12 cellular contexts compared by ENCODE assay signal in the genomic region with DNA sequence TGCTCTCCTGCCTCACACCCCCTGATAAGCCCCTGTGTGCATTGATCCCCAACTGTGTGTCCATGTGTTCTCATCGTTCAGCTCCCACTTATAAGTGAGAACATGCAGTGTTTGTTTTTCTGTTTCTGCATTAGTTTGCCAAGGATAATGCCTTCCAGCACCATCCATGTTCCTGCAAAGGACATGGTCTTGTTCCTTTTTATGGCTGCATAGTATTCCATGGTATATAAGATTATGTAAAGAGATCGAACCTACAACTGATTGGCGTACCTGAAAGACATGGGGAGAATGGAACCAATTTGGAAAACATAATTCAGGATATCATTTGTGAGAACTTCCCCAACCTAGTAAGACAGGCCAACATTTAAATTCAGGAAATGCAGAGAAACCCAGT. TPM values are rescaled to one million over a fixed set of nuclear protein-coding genes. Genes with fewer than 3 reads are reported as not detected.
DNase-seq lines count a peak whose midpoint lies in the region; ATAC-seq, FAIRE-seq and TF ChIP-seq lines count a peak whose summit lies in the region.
"Had no signal": no experiment of that assay in that cellular context is flagged by ENCODE, and none has a peak within 500 bp of the region (broad histone marks: within the 10 kb centered on the region; RNA-seq: fewer than 3 reads in every experiment).

No MANE protein-coding gene starts in this region.

- H2AFZ ChIP-seq in DND-41 (ENCODE audit: low read depth, low read length), result peak overlapping the region; percentile 56; the same call in 1 of the 2 replicates
- peak overlapping the region; percentile 55 for H2AFZ ChIP-seq in endothelial cell of umbilical vein (ENCODE audit: low read depth, low read length)

- H3K9ac ChIP-seq in DND-41 (ENCODE audit: low read depth, low read length), result peak overlapping the region; percentile 55
- peak overlapping the region; percentile 73 for H3K9ac ChIP-seq in endothelial cell of umbilical vein (replicated peaks; ENCODE audit: extremely low read depth, insufficient read depth, low read length)
- no peak overlapping the region for H3K9ac ChIP-seq in skeletal muscle satellite cell (ENCODE audit: low read depth, low read length)

- intact Hi-C loops in endothelial cell of umbilical vein (cut with micrococcal nuclease) (loop anchor here (1.0 kb wide), 1 partner anchor 32 kb away; the partner anchor contains the start of gene ANKRD33B), CD14-positive monocyte (cut with micrococcal nuclease) (no loop called here)

- dilution Hi-C loops in endothelial cell of umbilical vein (cut with MboI; ENCODE audit: extremely low pct_ligation_motif_present, low sequenced_read_pairs), result no loop called here

- H3K27ac ChIP-seq in DND-41 (ENCODE audit: low read length) (peak overlapping the region; percentile 85), RWPE2 (ENCODE audit: poor library complexity, severe bottlenecking) (peak overlapping the region; percentile 73), endothelial cell of umbilical vein (ENCODE audit: insufficient read depth, low read depth, low read length) (peak overlapping the region; percentile 87)

- POLR2A ChIA-PET in endothelial cell of umbilical vein (lab: Charles Lee), result no interaction called here

- H3K9me3 ChIP-seq in DND-41 (ENCODE audit: insufficient read depth, low read length, severe bottlenecking) (no peaks in the 10 kb centered on the region), RWPE2 (ENCODE audit: severe bottlenecking) (no peaks in the 10 kb centered on the region), endothelial cell of umbilical vein (replicated peaks; ENCODE audit: control insufficient read depth, insufficient read depth, low read length) (no peaks in the 10 kb centered on the region), skeletal muscle satellite cell (replicated peaks; ENCODE audit: low read length) (no peaks in the 10 kb centered on the region)

- H3K4me1 ChIP-seq in DND-41 (ENCODE audit: insufficient read depth, low read length) (peaks cover 81% of the 10 kb centered on the region), RWPE2 (ENCODE audit: insufficient read depth, poor library complexity, severe bottlenecking) (peaks cover 46% of the 10 kb centered on the region), endothelial cell of umbilical vein (ENCODE audit: control insufficient read depth, extremely low read depth, insufficient read depth, low read length) (peaks cover 28% of the 10 kb centered on the region), skeletal muscle satellite cell (ENCODE audit: control insufficient read depth, insufficient read depth, low read length) (peaks cover 39% of the 10 kb centered on the region)

- peaks cover 3% of the 10 kb centered on the region; the same call in 1 of the 2 replicates for H4K20me1 ChIP-seq in DND-41 (ENCODE audit: insufficient read depth, low read length)
- H4K20me1 ChIP-seq in endothelial cell of umbilical vein (replicated peaks; ENCODE audit: control insufficient read depth, extremely low read depth, insufficient read depth, low read length), result no peaks in the 10 kb centered on the region

- TF ChIP-seq CTCF in DND-41 (IDR thresholded peaks at IDR 0.05; ENCODE audit: borderline replicate concordance, extremely low read depth, low read length, poor library complexity, severe bottlenecking) (no peak), RWPE2 (IDR thresholded peaks at IDR 0.05; ENCODE audit: poor library complexity, severe bottlenecking) (no peak), endothelial cell of umbilical vein (IDR thresholded peaks at IDR 0.05; ENCODE audit: extremely low read depth in 1 of 2, insufficient read depth in 1 of 2, low read depth in 1 of 2, low read length in 2 of 2) (no peak), CD14-positive monocyte (IDR thresholded peaks at IDR 0.05) (no peak)

- peak overlapping the region in 2 of 7 donors; percentile 6 to 23 for H3K27ac Mint-ChIP-seq in CD14-positive monocyte

- peak overlapping the region in 1 of 2 donors; percentile 78 for H3K4me3 Mint-ChIP-seq in CD14-positive monocyte

- H3K9me1 ChIP-seq in endothelial cell of umbilical vein (replicated peaks; ENCODE audit: control insufficient read depth, extremely low read depth, insufficient read depth, low read length), result no peaks in the 10 kb centered on the region

- H3K27me3 ChIP-seq in DND-41 (ENCODE audit: insufficient read depth, low read length, poor library complexity) (no peaks in the 10 kb centered on the region), RWPE2 (ENCODE audit: insufficient read depth, poor library complexity, severe bottlenecking) (no peaks in the 10 kb centered on the region), endothelial cell of umbilical vein (ENCODE audit: control insufficient read depth in 2 of 2, insufficient read depth in 2 of 2, low read length in 2 of 2) (no peaks in the 10 kb centered on the region), skeletal muscle satellite cell (ENCODE audit: control insufficient read depth, insufficient read depth, low read length) (no peaks in the 10 kb centered on the region)

- H3K4me3 ChIP-seq in DND-41 (ENCODE audit: low read depth in 1 of 2, low read length in 2 of 2) (peak overlapping the region in 1 of 2 experiments; percentile 49; a peak in 2 of 4 replicates), RWPE2 (ENCODE audit: severe bottlenecking) (no peak overlapping the region), endothelial cell of umbilical vein (replicated peaks in 1 of 3; ENCODE audit: insufficient read depth in 1 of 3, low read depth in 1 of 3, low read length in 3 of 3) (peak overlapping the region in 1 of 3 experiments; percentile 63), skeletal muscle satellite cell (ENCODE audit: low read length) (peak overlapping the region; percentile 46)

- H3K36me3 Mint-ChIP-seq in CD14-positive monocyte, result no peaks in the 10 kb centered on the region

- FAIRE-seq in endothelial cell of umbilical vein (lab: Jason Lieb, UNC), result no peak

- H3K4me1 Mint-ChIP-seq in CD14-positive monocyte, result peaks cover 18% of the 10 kb centered on the region

- peaks cover 2% of the 10 kb centered on the region; the same call in 1 of the 2 replicates for H3K36me3 ChIP-seq in DND-41 (ENCODE audit: insufficient read depth, low read length)
- no peaks in the 10 kb centered on the region for H3K36me3 ChIP-seq in RWPE2 (ENCODE audit: low read depth)
- H3K36me3 ChIP-seq in endothelial cell of umbilical vein (ENCODE audit: control insufficient read depth in 2 of 2, extremely low read depth in 1 of 2, insufficient read depth in 2 of 2, low read length in 2 of 2), result no peaks in the 10 kb centered on the region
- no peaks in the 10 kb centered on the region for H3K36me3 ChIP-seq in skeletal muscle satellite cell (ENCODE audit: insufficient read depth, low read length)

- BruUV-seq in endothelial cell of umbilical vein (replicated peaks; lab: Mats Ljungman, UMichigan), result no TSS peak

- CTCF ChIA-PET in endothelial cell of umbilical vein (lab: Charles Lee), result interaction anchor here (1.7 kb wide), 1 partner anchor 31 kb away, joined by 6 read pairs; no protein-coding TSS in a partner anchor

- no peak for DNase-seq in DND-41
- no peak for DNase-seq in RWPE2 (ENCODE audit: low spot score)
- DNase-seq in endothelial cell of umbilical vein (ENCODE audit: low read depth, low spot score), result no peak
- DNase-seq in SHP77 (lab: John Stamatoyannopoulos, UW), result no peak
- no peak for DNase-seq in CD14-positive monocyte (ENCODE audit: low spot score)
- no peak for DNase-seq in activated CD4-positive, CD25-positive, alpha-beta regulatory T cell treated with anti-CD3 and anti-CD28 coated beads, Interleukin-2, amount 50 U/mL, for 72 hours
- DNase-seq: cerebellar nuclear complex, hippocampal formation, Kasumi-1, substantia nigra had no signal

- peaks cover 0 to 3% (median 0%) of the 10 kb centered on the region in 7 donors for H3K9me3 Mint-ChIP-seq in CD14-positive monocyte

- H3K79me2 ChIP-seq in DND-41 (ENCODE audit: insufficient read depth, low read length) (peaks cover 90% of the 10 kb centered on the region), endothelial cell of umbilical vein (ENCODE audit: control insufficient read depth, insufficient read depth, low read length) (peaks cover 4% of the 10 kb centered on the region)

- H3K4me2 ChIP-seq in DND-41 (ENCODE audit: insufficient read depth, low read length) (peak overlapping the region; percentile 64), endothelial cell of umbilical vein (ENCODE audit: insufficient read depth, low read length) (peak overlapping the region; percentile 92), skeletal muscle satellite cell (ENCODE audit: low read length) (peak overlapping the region; percentile 79)

- ATAC-seq in DND-41 (ENCODE audit: insufficient read depth, low read depth) (no peak), RWPE2 (ENCODE audit: low read depth) (no peak), GM21360 (IDR thresholded peaks at IDR 0.05; ENCODE audit: unreplicated experiment) (no peak)

- TF ChIP-seq POLR2A in endothelial cell of umbilical vein (IDR thresholded peaks at IDR 0.05; ENCODE audit: low read depth, low read length), result no peak

- peaks cover 0 to 2% (median 2%) of the 10 kb centered on the region in 3 donors for H3K27me3 Mint-ChIP-seq in CD14-positive monocyte (ENCODE audit: low read depth in 3 of 3)

TF ChIP-seq in endothelial cell of umbilical vein, 7 proteins besides CTCF, POLR2A, EP300 and RAD21 (continues in another document):
- no peak for TF ChIP-seq MYC (IDR thresholded peaks at IDR 0.05; ENCODE audit: low read depth, low read length)
- no peak for TF ChIP-seq JUN (IDR thresholded peaks at IDR 0.05; ENCODE audit: borderline replicate concordance, insufficient read depth, insufficient read length, low read depth)
- no peak for TF ChIP-seq GATA2 (IDR thresholded peaks at IDR 0.05; ENCODE audit: insufficient read depth, insufficient read length, low read depth, low read length)
- no peak for TF ChIP-seq POLR2AphosphoS5 (IDR thresholded peaks at IDR 0.05; ENCODE audit: insufficient read depth, low read depth, low read length)
- TF ChIP-seq FOS (IDR thresholded peaks at IDR 0.05; ENCODE audit: borderline replicate concordance, insufficient read depth, low read length), result no peak
- no peak for TF ChIP-seq MAX (IDR thresholded peaks at IDR 0.05; ENCODE audit: insufficient read depth, insufficient read length)

RNA-seq across cellular contexts. Expression of gene ANKRD33B, which starts 32.4 kb away (rescaled TPM):
- 4.4 and 5.4 TPM in 2 replicates for total RNA-seq in endothelial cell of umbilical vein
- polyA plus RNA-seq in endothelial cell of umbilical vein (2.0 and 2.4 TPM in 2 replicates), CD14-positive monocyte (not detected)
- 1.8 and 2.0 TPM in 2 replicates for polyA plus RNA-seq in endothelial cell of umbilical vein (2011; cell fraction: cytosol; rRNA removed)
- 5.4 and 6.0 TPM in 2 replicates for polyA plus RNA-seq in endothelial cell of umbilical vein (2011; cell fraction: nucleus; rRNA removed)
- 3.8 and 4.0 TPM in 2 replicates for polyA plus RNA-seq in endothelial cell of umbilical vein (2012)
- 7.7 and 8.4 TPM in 2 replicates for polyA minus RNA-seq in endothelial cell of umbilical vein
- polyA minus RNA-seq in endothelial cell of umbilical vein (2011; cell fraction: cytosol; rRNA and poly(A)+ RNA removed), result 8.7 TPM
- 6.5 and 8.6 TPM in 2 replicates for polyA minus RNA-seq in endothelial cell of umbilical vein (2011; cell fraction: nucleus; rRNA and poly(A)+ RNA removed)
- total RNA-seq in skeletal muscle satellite cell (2012; rRNA removed), result 0.87 and 1.0 TPM in 2 replicates
